In genomic region chr9:90547896-90548295, GRCh38 we compare ENCODE assay signal across 22 cellular contexts.
A peak's percentile ranks its signal among the peaks of the same experiment; 100 is the strongest.
DNase-seq lines count a peak whose midpoint lies in the region; ATAC-seq and TF ChIP-seq lines count a peak whose summit lies in the region.
"Had no signal": no experiment of that assay in that cellular context is flagged by ENCODE, and none has a peak within 500 bp of the region (broad histone marks: within the 10 kb centered on the region; RNA-seq: fewer than 3 reads in every experiment).

No MANE protein-coding gene starts in this region.

- intact Hi-C loops in HCT116 (cut with micrococcal nuclease) (no loop called here), PC-3 (cut with micrococcal nuclease) (no loop called here)
- intact Hi-C loops in activated T-helper 2 cell treated with anti-CD3 and anti-CD28 coated beads, Interferon-gamma antibody, Interleukin-2, Interleukin-4, amounts not matched to agents 10 μg/mL and 5 μg/mL and 100 μg/mL, durations not matched to agents 14 hours and 24 hours and 36 hours (cut with micrococcal nuclease), result no loop called here

- DNase-seq in NCI-H146 (lab: John Stamatoyannopoulos, UW), result peak; percentile 20
- no peak for DNase-seq in NCI-H146 treated with DMSO at 0.1 percent for 48 hours (lab: John Stamatoyannopoulos, UW; ENCODE audit: unreplicated experiment)
- DNase-seq in HCT116 (ENCODE audit: low read depth, low spot score), result no peak
- peak; percentile 5 for DNase-seq in PC-3
- DNase-seq in mesenchymal stem cell, result peak; percentile 10
- DNase-seq in HFFc6, result no peak
- no peak for DNase-seq in activated T-helper 2 cell treated with anti-CD3 and anti-CD28 coated beads, Interferon-gamma antibody, Interleukin-2, Interleukin-4, amounts not matched to agents 10 μg/mL and 5 μg/mL and 100 μg/mL, durations not matched to agents 14 hours and 24 hours and 36 hours (ENCODE audit: low spot score)
- no peak for DNase-seq in omental fat pad (ENCODE audit: low spot score)
- DNase-seq: activated CD4-positive, CD25-positive, alpha-beta regulatory T cell; activated naive CD4-positive, alpha-beta T cell; body of pancreas; Calu3; effector CD4-positive, alpha-beta T cell; HCEC 1CT; KG1; NCI-H2081 treated with DMSO at 0.1 percent for 48 hours; OCI-M1; stimulated activated naive CD4-positive, alpha-beta T cell; uterus had no signal

- RAD21 ChIA-PET in HCT116 (lab: Charles Lee; ENCODE audit: low non-redundant PET in 1 of 2, low total read pairs in 2 of 2, uncharacterized antibody in 2 of 2, unreplicated experiment in 2 of 2), result no interaction called here

- no peaks in the 10 kb centered on the region for H3K4me1 ChIP-seq in HCT116 (ENCODE audit: control insufficient read depth in 1 of 2, insufficient read depth in 2 of 2, low read length in 2 of 2)
- no peaks in the 10 kb centered on the region for H3K4me1 ChIP-seq in PC-3 (ENCODE audit: insufficient read depth, low read length)
- H3K4me1 ChIP-seq in mesenchymal stem cell (ENCODE audit: control insufficient read depth, insufficient read depth, low read depth, low read length), result no peaks in the 10 kb centered on the region
- H3K4me1 ChIP-seq: body of pancreas, foreskin keratinocyte, uterus had no signal

- H3K4me3 Mint-ChIP-seq in HFFc6, result no peak overlapping the region
- H3K4me3 Mint-ChIP-seq in activated T-helper 2 cell treated with anti-CD3 and anti-CD28 coated beads, Interferon-gamma antibody, Interleukin-2, Interleukin-4, amounts not matched to agents 10 μg/mL and 5 μg/mL and 100 μg/mL, durations not matched to agents 14 hours and 24 hours and 36 hours (ENCODE audit: low read depth), result no peak overlapping the region

- no peaks in the 10 kb centered on the region for H4K20me1 ChIP-seq in HCT116 (ENCODE audit: insufficient read depth)
- no peaks in the 10 kb centered on the region for H4K20me1 ChIP-seq in PC-3 (ENCODE audit: low read length)

- no peak overlapping the region for H4K8ac ChIP-seq in mesenchymal stem cell (ENCODE audit: low read length)

- no peak for TF ChIP-seq CTCF in HCT116 (IDR thresholded peaks at IDR 0.05 in 2 of 3, conservative IDR thresholded peaks at IDR 0.05 in 1 of 3; ENCODE audit: borderline replicate concordance in 1 of 3, insufficient read depth in 1 of 3, low read depth in 2 of 3, low read length in 2 of 3)
- 0 out of 2 replicates have a peak, but pooled peaks have one; percentile 24 for TF ChIP-seq CTCF in PC-3 (conservative IDR thresholded peaks at IDR 0.05; ENCODE audit: low read depth, low read length)
- no peak for TF ChIP-seq CTCF in HFFc6 (IDR thresholded peaks at IDR 0.05)
- no peak for TF ChIP-seq CTCF in omental fat pad (IDR thresholded peaks at IDR 0.05)

- BruUV-seq in HCT116 (replicated peaks; lab: Mats Ljungman, UMichigan), result no TSS peak
- no TSS peak for BruUV-seq in PC-3 (replicated peaks; lab: Mats Ljungman, UMichigan)

- POLR2A ChIA-PET in HCT116 (lab: Charles Lee) (no interaction called here), PC-3 (lab: Charles Lee; ENCODE audit: unreplicated experiment) (no interaction called here)

- no peaks in the 10 kb centered on the region for H3K36me3 Mint-ChIP-seq in HFFc6 (ENCODE audit: low read depth)
- H3K36me3 Mint-ChIP-seq in activated T-helper 2 cell treated with anti-CD3 and anti-CD28 coated beads, Interferon-gamma antibody, Interleukin-2, Interleukin-4, amounts not matched to agents 10 μg/mL and 5 μg/mL and 100 μg/mL, durations not matched to agents 14 hours and 24 hours and 36 hours (ENCODE audit: low read depth), result no peaks in the 10 kb centered on the region

- H3K23ac ChIP-seq in mesenchymal stem cell (ENCODE audit: low read length in 2 of 2), result no peak overlapping the region

- H2BK120ac ChIP-seq in mesenchymal stem cell (ENCODE audit: low read depth, low read length), result no peak overlapping the region

- H3K9me3 Mint-ChIP-seq in HFFc6, result peaks cover 22% of the 10 kb centered on the region
- H3K9me3 Mint-ChIP-seq in activated T-helper 2 cell treated with anti-CD3 and anti-CD28 coated beads, Interferon-gamma antibody, Interleukin-2, Interleukin-4, amounts not matched to agents 10 μg/mL and 5 μg/mL and 100 μg/mL, durations not matched to agents 14 hours and 24 hours and 36 hours, result no peaks in the 10 kb centered on the region

- no CpG with 5 or more reads among the region's 2 CpGs for WGBS in mesenchymal stem cell

- H3K27me3 Mint-ChIP-seq in HFFc6 (ENCODE audit: insufficient read depth), result no peaks in the 10 kb centered on the region
- no peaks in the 10 kb centered on the region for H3K27me3 Mint-ChIP-seq in activated T-helper 2 cell treated with anti-CD3 and anti-CD28 coated beads, Interferon-gamma antibody, Interleukin-2, Interleukin-4, amounts not matched to agents 10 μg/mL and 5 μg/mL and 100 μg/mL, durations not matched to agents 14 hours and 24 hours and 36 hours (ENCODE audit: low read depth)

- ATAC-seq in HCT116 (0 out of 2 replicates have a peak, but pooled peaks have one; percentile 52), PC-3 (no peak), omental fat pad (ENCODE audit: low FRiP score) (no peak)
- ATAC-seq: A549, body of pancreas, foreskin keratinocyte had no signal

- H3K27ac ChIP-seq in HCT116 (ENCODE audit: low read depth, low read length), result no peak overlapping the region
- no peak overlapping the region for H3K27ac ChIP-seq in PC-3 (ENCODE audit: low read length)
- H3K27ac ChIP-seq in mesenchymal stem cell (ENCODE audit: low read length, poor library complexity, severe bottlenecking), result no peak overlapping the region
- H3K27ac ChIP-seq: A549, body of pancreas, foreskin keratinocyte, skin epidermis, uterus had no signal

- H3K27ac Mint-ChIP-seq in HFFc6, result no peak overlapping the region
- no peak overlapping the region for H3K27ac Mint-ChIP-seq in activated T-helper 2 cell treated with anti-CD3 and anti-CD28 coated beads, Interferon-gamma antibody, Interleukin-2, Interleukin-4, amounts not matched to agents 10 μg/mL and 5 μg/mL and 100 μg/mL, durations not matched to agents 14 hours and 24 hours and 36 hours

- peak overlapping the region; percentile 53 for H2AK5ac ChIP-seq in mesenchymal stem cell (ENCODE audit: low read length, severe bottlenecking)

- H3K79me1 ChIP-seq in mesenchymal stem cell (replicated peaks; ENCODE audit: low read length, poor library complexity, severe bottlenecking), result no peaks in the 10 kb centered on the region

- no peak overlapping the region for H2AFZ ChIP-seq in HCT116 (ENCODE audit: low read depth, low read length, poor library complexity, severe bottlenecking)
- no peak overlapping the region for H2AFZ ChIP-seq in PC-3 (ENCODE audit: low read length)
- H2AFZ ChIP-seq in mesenchymal stem cell (ENCODE audit: low read depth, low read length), result no peak overlapping the region

- H3K9ac ChIP-seq in HCT116 (ENCODE audit: low read length), result no peak overlapping the region
- no peak overlapping the region for H3K9ac ChIP-seq in PC-3 (ENCODE audit: low read length)
- H3K9ac ChIP-seq in mesenchymal stem cell (ENCODE audit: low read length), result no peak overlapping the region

- CTCF ChIA-PET in HCT116 (lab: Charles Lee), result interaction anchor here (0.7 kb wide), 1 partner anchor 311 kb away, joined by 4 read pairs; no protein-coding TSS in a partner anchor
- CTCF ChIA-PET in PC-3 (lab: Charles Lee), result no interaction called here

- no peak overlapping the region for H4K91ac ChIP-seq in mesenchymal stem cell (ENCODE audit: low read length)

- H3K9me3 ChIP-seq in HCT116 (ENCODE audit: control insufficient read depth in 1 of 2, insufficient read depth in 1 of 2, low read depth in 1 of 2, low read length in 2 of 2), result no peaks in the 10 kb centered on the region
- no peaks in the 10 kb centered on the region for H3K9me3 ChIP-seq in PC-3 (ENCODE audit: low read length)
- H3K9me3 ChIP-seq in mesenchymal stem cell (ENCODE audit: control insufficient read depth, low read length), result peaks cover 8% of the 10 kb centered on the region
- H3K9me3 ChIP-seq: body of pancreas had no signal

- H3K9me2 ChIP-seq in HCT116 (ENCODE audit: insufficient read depth) (no peaks in the 10 kb centered on the region), PC-3 (replicated peaks; ENCODE audit: low read length) (no peaks in the 10 kb centered on the region)

- TF ChIP-seq RAD21 in HCT116 (IDR thresholded peaks at IDR 0.05; ENCODE audit: low read depth), result no peak

- H3K36me3 ChIP-seq in HCT116 (ENCODE audit: control insufficient read depth in 1 of 2, insufficient read depth in 2 of 2, low read length in 2 of 2) (no peaks in the 10 kb centered on the region), PC-3 (ENCODE audit: low read depth, low read length) (no peaks in the 10 kb centered on the region), mesenchymal stem cell (ENCODE audit: control insufficient read depth in 1 of 2, insufficient read depth in 2 of 2, low read depth in 1 of 2, low read length in 2 of 2) (no peaks in the 10 kb centered on the region)
- H3K36me3 ChIP-seq: uterus had no signal

- no peak overlapping the region for H3K4ac ChIP-seq in mesenchymal stem cell (ENCODE audit: low read depth in 1 of 2, low read length in 2 of 2)

- no peak overlapping the region for H3K14ac ChIP-seq in mesenchymal stem cell (ENCODE audit: low read length in 2 of 2)

- H3K27me3 ChIP-seq in HCT116 (ENCODE audit: insufficient read depth, low read length) (no peaks in the 10 kb centered on the region), PC-3 (ENCODE audit: low read length) (no peaks in the 10 kb centered on the region), mesenchymal stem cell (ENCODE audit: control insufficient read depth in 1 of 2, insufficient read depth in 1 of 2, low read length in 2 of 2) (no peaks in the 10 kb centered on the region)
- H3K27me3 ChIP-seq: body of pancreas, foreskin keratinocyte, uterus had no signal

- H3F3A ChIP-seq in PC-3 (ENCODE audit: low read length, unreplicated experiment), result no peaks in the 10 kb centered on the region

- peak overlapping the region; percentile 98 for H2BK5ac ChIP-seq in mesenchymal stem cell (ENCODE audit: low read depth, low read length, poor library complexity, severe bottlenecking)

- no peaks in the 10 kb centered on the region for H3K79me2 ChIP-seq in HCT116 (ENCODE audit: insufficient read depth, low read length)
- no peaks in the 10 kb centered on the region for H3K79me2 ChIP-seq in PC-3 (ENCODE audit: low read length)

- no peak for TF ChIP-seq POLR2A in HCT116 (IDR thresholded peaks at IDR 0.05; ENCODE audit: borderline replicate concordance, extremely low read depth, insufficient read depth, insufficient read length)

- H3K4me3 ChIP-seq in HCT116 (replicated peaks in 1 of 2; ENCODE audit: low read depth in 1 of 2, low read length in 2 of 2) (no peak overlapping the region), PC-3 (ENCODE audit: low read length) (no peak overlapping the region), mesenchymal stem cell (ENCODE audit: insufficient read depth in 1 of 2, low read depth in 1 of 2, low read length in 2 of 2) (no peak overlapping the region)
- H3K4me3 ChIP-seq: A549, body of pancreas, skin epidermis, uterus had no signal

- H3K4me2 ChIP-seq in HCT116 (ENCODE audit: low read length) (no peak overlapping the region), PC-3 (ENCODE audit: low read length) (no peak overlapping the region), mesenchymal stem cell (ENCODE audit: low read length, poor library complexity, severe bottlenecking) (no peak overlapping the region)
- H3K4me2 ChIP-seq: A549 had no signal

- H2BK15ac ChIP-seq in mesenchymal stem cell (ENCODE audit: low read depth, poor library complexity, severe bottlenecking), result no peak overlapping the region

- H3K4me1 Mint-ChIP-seq in HFFc6 (ENCODE audit: low read depth), result no peaks in the 10 kb centered on the region
- H3K4me1 Mint-ChIP-seq in activated T-helper 2 cell treated with anti-CD3 and anti-CD28 coated beads, Interferon-gamma antibody, Interleukin-2, Interleukin-4, amounts not matched to agents 10 μg/mL and 5 μg/mL and 100 μg/mL, durations not matched to agents 14 hours and 24 hours and 36 hours (ENCODE audit: low read depth), result no peaks in the 10 kb centered on the region

- no peak overlapping the region for H2BK12ac ChIP-seq in mesenchymal stem cell (ENCODE audit: low read length in 2 of 2)

- H3K18ac ChIP-seq in mesenchymal stem cell (ENCODE audit: low read depth in 1 of 2, low read length in 2 of 2), result no peak overlapping the region

Comparison
In these comparisons a context has a peak if more than half of its experiments do, and no peak if none do; other contexts are left out.
1. DNase-seq: peak in NCI-H146 (single experiment), PC-3 (single experiment) and mesenchymal stem cell (single experiment); none in NCI-H146 treated with DMSO at 0.1 percent for 48 hours (single experiment), HCT116 (single experiment), HFFc6 (single experiment), activated T-helper 2 cell treated with anti-CD3 and anti-CD28 coated beads, Interferon-gamma antibody, Interleukin-2, Interleukin-4, amounts not matched to agents 10 μg/mL and 5 μg/mL and 100 μg/mL, durations not matched to agents 14 hours and 24 hours and 36 hours (single experiment) and omental fat pad (single experiment).